1 cellular context compared by ENCODE assay signal in genomic region chr3:171811913-171812321, GRCh38.
TF ChIP-seq lines count a peak whose summit lies in the region.

No MANE protein-coding gene starts in this region.

TF ChIP-seq in HCT116, 20 proteins besides CTCF, POLR2A, EP300 and RAD21 (continued from another document):
- TF ChIP-seq REST (IDR thresholded peaks at IDR 0.05; ENCODE audit: low read depth), result no peak
TF ChIP-seq in HCT116: peak in this region for 3.
